ENCODE assay signal across 1 cellular context in the genomic region with DNA sequence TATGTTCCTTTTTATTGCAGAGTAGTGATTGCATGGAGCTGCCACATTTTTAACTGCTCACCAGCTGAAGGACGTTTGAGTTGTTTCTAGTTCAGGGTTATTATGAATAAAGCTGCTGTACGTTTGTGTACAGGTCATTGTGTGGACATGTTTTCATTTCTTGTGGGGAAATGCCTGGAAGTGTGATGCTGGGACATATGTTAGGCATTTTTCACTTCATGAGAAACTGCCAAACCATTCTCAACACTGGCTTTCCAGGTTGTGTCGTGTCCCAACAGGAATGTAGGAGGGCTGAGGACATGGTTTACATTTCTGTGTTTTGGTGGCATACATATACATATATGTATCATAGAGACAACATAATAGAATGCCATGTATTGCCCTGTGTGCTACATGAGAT.
TF ChIP-seq lines count a peak whose summit lies in the region.

No MANE protein-coding gene starts in this region.

TF ChIP-seq in IMR-90, 13 proteins besides CTCF, POLR2A, EP300 and RAD21:
- TF ChIP-seq MAFK (IDR thresholded peaks at IDR 0.05; ENCODE audit: low read depth, low read length) (no peak), RFX5 (IDR thresholded peaks at IDR 0.05; ENCODE audit: low read depth, low read length) (no peak), CHD1 (IDR thresholded peaks at IDR 0.05; ENCODE audit: low read depth, low read length) (no peak), MXI1 (IDR thresholded peaks at IDR 0.05; ENCODE audit: borderline replicate concordance, low read depth, low read length) (no peak), MAZ (IDR thresholded peaks at IDR 0.05; ENCODE audit: borderline replicate concordance, low read depth, low read length) (no peak), RCOR1 (IDR thresholded peaks at IDR 0.05; ENCODE audit: insufficient replicate concordance, low read length) (no peak), BHLHE40 (IDR thresholded peaks at IDR 0.05; ENCODE audit: low read depth, low read length) (no peak), CEBPB (IDR thresholded peaks at IDR 0.05; ENCODE audit: low read depth, low read length) (no peak), SMC3 (IDR thresholded peaks at IDR 0.05; ENCODE audit: low read depth, low read length) (no peak), USF2 (IDR thresholded peaks at IDR 0.05; ENCODE audit: low read depth, low read length) (no peak), FOS (IDR thresholded peaks at IDR 0.05; ENCODE audit: low read depth, low read length) (no peak), NFE2L2 (IDR thresholded peaks at IDR 0.05; ENCODE audit: low read depth, low read length) (no peak), ELK1 (IDR thresholded peaks at IDR 0.05; ENCODE audit: borderline replicate concordance, low read depth, low read length) (no peak)
